7 cellular contexts compared by ENCODE assay signal in genomic region chr2:234463626-234464290, GRCh38. TPM values are rescaled to one million over a fixed set of nuclear protein-coding genes. Genes with fewer than 3 reads are reported as not detected.
DNase-seq lines count a peak whose midpoint lies in the region; TF ChIP-seq lines count a peak whose summit lies in the region.

No MANE protein-coding gene starts in this region.

- H3K4me3 ChIP-seq in mucosa of stomach (ENCODE audit: low read length) (no peak overlapping the region), HAP-1 (no peak overlapping the region), dorsolateral prefrontal cortex (no peak overlapping the region)

- no peak for TF ChIP-seq CTCF in dorsolateral prefrontal cortex (IDR thresholded peaks at IDR 0.05 in 54 of 56, conservative IDR thresholded peaks at IDR 0.05 in 2 of 56; ENCODE audit: low read depth in 1 of 56, partially characterized antibody in 56 of 56)

- no peaks in the 10 kb centered on the region for H3K36me3 ChIP-seq in mucosa of stomach (ENCODE audit: control insufficient read depth, insufficient read depth, low read length)
- no peaks in the 10 kb centered on the region for H3K36me3 ChIP-seq in HAP-1 (replicated peaks)

- intact Hi-C loops in dorsolateral prefrontal cortex (cut with DNase I) = no loop called here

- in situ Hi-C loops in HAP-1 (cut with MboI; ENCODE audit: low sequenced_read_pairs) = no loop called here

- H3K27me3 ChIP-seq in mucosa of stomach (ENCODE audit: control insufficient read depth, insufficient read depth, low read length) (no peaks in the 10 kb centered on the region), HAP-1 (ENCODE audit: low read depth) (no peaks in the 10 kb centered on the region), dorsolateral prefrontal cortex (no peaks in the 10 kb centered on the region)

- DNase-seq in NCI-H2227 (lab: John Stamatoyannopoulos, UW; ENCODE audit: unreplicated experiment) (peak; percentile 51), HAP-1 (ENCODE audit: low spot score in 2 of 2) (no peak), UCSD-AML1 (lab: John Stamatoyannopoulos, UW; ENCODE audit: unreplicated experiment) (no peak), dermis blood vessel endothelial cell (no peak), dorsolateral prefrontal cortex (no peak)
- DNase-seq in activated CD8-positive, alpha-beta memory T cell treated with anti-CD3 and anti-CD28 coated beads, Interleukin-2, amount 50 U/mL, for 1 hour (ENCODE audit: extremely low read depth) = peak; percentile 68

- H3K4me1 ChIP-seq in mucosa of stomach (ENCODE audit: control insufficient read depth, insufficient read depth, low read length) (peaks cover 51% of the 10 kb centered on the region), HAP-1 (peaks cover 7% of the 10 kb centered on the region)

- H3K9ac ChIP-seq in mucosa of stomach (ENCODE audit: low read length) = peak overlapping the region; percentile 38

- H3K9me3 ChIP-seq in mucosa of stomach (ENCODE audit: control insufficient read depth, low read length) (no peaks in the 10 kb centered on the region), HAP-1 (no peaks in the 10 kb centered on the region; the same call in 1 of the 2 replicates)

- H3K27ac ChIP-seq in dorsolateral prefrontal cortex = no peak overlapping the region

RNA-seq across cellular contexts. Expression of gene ARL4C, which starts 33.1 kb away (rescaled TPM):
- total RNA-seq in dermis blood vessel endothelial cell (6.1 TPM in 2 replicates), dorsolateral prefrontal cortex (10 to 100 TPM; 11.0 to 65.3 (median 37.1) TPM)

Comparison
In these comparisons a context has a peak if more than half of its experiments do, and no peak if none do; other contexts are left out.
1. DNase-seq: peak in NCI-H2227 (single experiment) and activated CD8-positive, alpha-beta memory T cell treated with anti-CD3 and anti-CD28 coated beads, Interleukin-2, amount 50 U/mL, for 1 hour (single experiment); none in HAP-1 (0 of 2), UCSD-AML1 (single experiment), dermis blood vessel endothelial cell (single experiment) and dorsolateral prefrontal cortex (0 of 10).